ENCODE assay signal across 8 cellular contexts in the genomic region with DNA sequence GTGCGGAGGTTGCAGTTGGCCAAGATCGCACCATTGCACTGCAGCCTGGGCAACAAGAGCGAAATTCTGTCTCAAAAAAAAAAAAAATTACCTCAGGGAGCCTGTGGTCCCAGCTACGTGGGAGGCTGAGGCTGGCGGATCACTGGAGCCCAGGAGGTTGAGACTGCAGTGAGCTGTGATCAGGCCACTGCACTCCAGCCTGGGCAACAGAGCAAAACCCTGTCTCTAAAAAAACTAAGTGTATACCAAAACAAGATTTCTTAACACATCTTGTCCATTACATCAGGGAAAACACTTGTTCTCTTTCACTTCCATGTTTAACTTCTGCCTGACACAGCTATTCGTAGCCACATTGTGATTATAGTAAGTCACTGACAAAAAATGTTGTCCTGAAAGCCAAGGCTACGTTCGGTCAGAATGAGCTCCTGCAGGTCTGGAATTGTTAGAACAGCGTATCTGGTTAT. TPM values are rescaled to one million over a fixed set of nuclear protein-coding genes. Genes with fewer than 3 reads are reported as not detected.
DNase-seq lines count a peak whose midpoint lies in the region; ATAC-seq and TF ChIP-seq lines count a peak whose summit lies in the region.

No MANE protein-coding gene starts in this region.

- peaks cover 0 to 57% (median 33%) of the 10 kb centered on the region in 3 donors for H3K4me1 ChIP-seq in gastroesophageal sphincter

- POLR2A ChIA-PET in T-cell (lab: Charles Lee), result interaction anchor here in 1 of 2 donors (0.6 kb wide), 1 partner anchor 9 kb away, joined by 3 read pairs; the partner anchor contains the start of gene EPS8L2

- ATAC-seq in T-cell (replicated peaks in 1 of 4) (no peak), gastroesophageal sphincter (peak; percentile 42)

- peak overlapping the region; percentile 19 for H3K4me3 Mint-ChIP-seq in activated CD4-positive, alpha-beta T cell treated with anti-CD3 and anti-CD28 coated beads, Interleukin-2, amount 10 ng/mL, durations not matched to agents 24 days and 14 days
- H3K4me3 Mint-ChIP-seq in T-cell, result peak overlapping the region; percentile 43 to 88 (median 53)

- no peaks in the 10 kb centered on the region for H3K9me3 ChIP-seq in gastroesophageal sphincter

- no peak for TF ChIP-seq POLR2A in gastroesophageal sphincter (IDR thresholded peaks at IDR 0.05)

- peak in 1 of 4 experiments; percentile 6 for TF ChIP-seq CTCF in gastroesophageal sphincter (IDR thresholded peaks at IDR 0.05)

- intact Hi-C loops in activated CD4-positive, alpha-beta T cell treated with anti-CD3 and anti-CD28 coated beads, Interleukin-2, amount 10 ng/mL, durations not matched to agents 24 days and 14 days (cut with micrococcal nuclease), result loop anchor here (5.0 kb wide), 2 partner anchors 100 to 160 kb away; partner anchors contain the start of genes HRAS, LRRC56 and SLC25A22

- H3K27me3 ChIP-seq in gastroesophageal sphincter, result no peaks in the 10 kb centered on the region

- H3K4me1 Mint-ChIP-seq in activated CD4-positive, alpha-beta T cell treated with anti-CD3 and anti-CD28 coated beads, Interleukin-2, amount 10 ng/mL, durations not matched to agents 24 days and 14 days, result peaks cover 28% of the 10 kb centered on the region
- H3K4me1 Mint-ChIP-seq in T-cell, result peaks cover 33 to 40% (median 40%) of the 10 kb centered on the region in 3 donors

- TF ChIP-seq EP300 in gastroesophageal sphincter (IDR thresholded peaks at IDR 0.05), result no peak

- H3K27ac Mint-ChIP-seq in activated CD4-positive, alpha-beta T cell treated with anti-CD3 and anti-CD28 coated beads, Interleukin-2, amount 10 ng/mL, durations not matched to agents 24 days and 14 days, result peak overlapping the region; percentile 28
- peak overlapping the region; percentile 86 to 90 for H3K27ac Mint-ChIP-seq in T-cell

- peak overlapping the region in 1 of 2 donors; percentile 94 for H3K4me3 ChIP-seq in gastroesophageal sphincter

- no peaks in the 10 kb centered on the region for H3K27me3 Mint-ChIP-seq in activated CD4-positive, alpha-beta T cell treated with anti-CD3 and anti-CD28 coated beads, Interleukin-2, amount 10 ng/mL, durations not matched to agents 24 days and 14 days
- no peaks in the 10 kb centered on the region for H3K27me3 Mint-ChIP-seq in T-cell

- no peaks in the 10 kb centered on the region for H3K9me3 Mint-ChIP-seq in activated CD4-positive, alpha-beta T cell treated with anti-CD3 and anti-CD28 coated beads, Interleukin-2, amount 10 ng/mL, durations not matched to agents 24 days and 14 days
- H3K9me3 Mint-ChIP-seq in T-cell, result no peaks in the 10 kb centered on the region

- no peak for DNase-seq in activated CD4-positive, alpha-beta T cell treated with anti-CD3 and anti-CD28 coated beads, Interleukin-2, amount 10 ng/mL, durations not matched to agents 24 days and 14 days
- DNase-seq in activated CD4-positive, alpha-beta T cell treated with anti-CD3 and anti-CD28 coated beads for 4 hours, result no peak
- DNase-seq in T-cell (no peak), stromal cell of bone marrow (ENCODE audit: low read depth) (peak; percentile 77)
- no peak for DNase-seq in stimulated activated CD4-positive, alpha-beta T cell treated with anti-CD3 and anti-CD28 coated beads, Interleukin-1b, Interleukin-23, amount 100 ng/mL, for 48 hours
- no peak for DNase-seq in stimulated activated CD4-positive, alpha-beta T cell treated with anti-CD3 and anti-CD28 coated beads, Interleukin-12 subunit alpha, Interleukin-12 subunit beta, amount 100 ng/mL, for 4 hours
- no peak for DNase-seq in stimulated activated CD4-positive, alpha-beta T cell treated with anti-CD3 and anti-CD28 coated beads, Interleukin-2, amount 100 ng/mL, for 24 hours

- CTCF ChIA-PET in T-cell (lab: Charles Lee), result interaction anchor here in 1 of 2 donors (0.6 kb wide), 1 partner anchor 96 kb away, joined by 4 read pairs; no protein-coding TSS in a partner anchor

- H3K36me3 ChIP-seq in gastroesophageal sphincter, result peaks cover 0 to 30% of the 10 kb centered on the region in 2 donors

- H3K27ac ChIP-seq in gastroesophageal sphincter, result peak overlapping the region; percentile 86 to 99 (median 98)

- 30 to 35% methylated on average over 8 of the region's 9 CpGs for WGBS in gastroesophageal sphincter (ENCODE audit: low coverage in 1 of 2), 2 donors

- H3K36me3 Mint-ChIP-seq in activated CD4-positive, alpha-beta T cell treated with anti-CD3 and anti-CD28 coated beads, Interleukin-2, amount 10 ng/mL, durations not matched to agents 24 days and 14 days (ENCODE audit: low read depth), result peaks cover 6% of the 10 kb centered on the region
- peaks cover 6% of the 10 kb centered on the region for H3K36me3 Mint-ChIP-seq in T-cell

RNA-seq across cellular contexts. Expression of gene TMEM80, which starts 1.4 kb away (rescaled TPM):
- total RNA-seq in activated CD4-positive, alpha-beta T cell treated with anti-CD3 and anti-CD28 coated beads, Interleukin-2, amount 10 ng/mL, durations not matched to agents 24 days and 14 days, result 12.3 and 12.5 TPM in 2 replicates
- total RNA-seq in T-cell (10 to 100 TPM; 21.2 to 43.9 (median 42.4) TPM), gastroesophageal sphincter (10 to 100 TPM; 35.6 to 65.8 (median 48.6) TPM)

RNA-seq across cellular contexts. Expression of gene DEAF1, which starts 2.0 kb away (rescaled TPM):
- total RNA-seq in activated CD4-positive, alpha-beta T cell treated with anti-CD3 and anti-CD28 coated beads, Interleukin-2, amount 10 ng/mL, durations not matched to agents 24 days and 14 days, result 66.3 and 73.9 TPM in 2 replicates
- total RNA-seq in T-cell (100 to 1,000 TPM in 1 of 5 donors, 10 to 100 TPM in 4; 55.8 to 121 (median 57.3) TPM), gastroesophageal sphincter (10 to 100 TPM; 19.9 to 45.0 (median 35.0) TPM)

RNA-seq across cellular contexts. Expression of gene EPS8L2, which starts 9.0 kb away (rescaled TPM):
- total RNA-seq in activated CD4-positive, alpha-beta T cell treated with anti-CD3 and anti-CD28 coated beads, Interleukin-2, amount 10 ng/mL, durations not matched to agents 24 days and 14 days, result 15.3 and 19.8 TPM in 2 replicates
- total RNA-seq in T-cell, result 10 to 100 TPM in 4 of 5 donors, 1 to 10 TPM in 1; 7.5 to 18.5 (median 14.6) TPM
- 10 to 100 TPM in 3 of 4 donors, 1 to 10 TPM in 1; 9.7 to 33.9 (median 24.0) TPM for total RNA-seq in gastroesophageal sphincter

RNA-seq across cellular contexts. Expression of gene TALDO1, which starts 50.2 kb away (rescaled TPM):
- 265 and 279 TPM in 2 replicates for total RNA-seq in activated CD4-positive, alpha-beta T cell treated with anti-CD3 and anti-CD28 coated beads, Interleukin-2, amount 10 ng/mL, durations not matched to agents 24 days and 14 days
- total RNA-seq in T-cell (100 to 1,000 TPM in 3 of 5 donors, 10 to 100 TPM in 2; 60.5 to 106 (median 102) TPM), gastroesophageal sphincter (100 to 1,000 TPM; 161 to 201 (median 185) TPM)

RNA-seq across cellular contexts. Expression of gene DRD4, which starts 60.0 kb away (rescaled TPM):
- total RNA-seq in activated CD4-positive, alpha-beta T cell treated with anti-CD3 and anti-CD28 coated beads, Interleukin-2, amount 10 ng/mL, durations not matched to agents 24 days and 14 days, result 0.14 and 0.28 TPM in 2 replicates
- total RNA-seq in T-cell (1 to 10 TPM in 2 of 5 donors, under 1 TPM in 3; 0.49 to 1.3 (median 0.98) TPM), gastroesophageal sphincter (under 1 TPM in 1 of 4 donors, not detected in 3; 0.27 TPM)
